Comparison of ENCODE assay signal across 1 cellular context in genomic region chr16:88700636-88701482, GRCh38.
TF ChIP-seq lines count a peak whose summit lies in the region.

No MANE protein-coding gene starts in this region.

TF ChIP-seq in K562, 482 proteins besides CTCF, POLR2A, EP300 and RAD21 (continued from another document and continues in another):
- TF ChIP-seq DEAF1 (CRISPR knock-in tag; IDR thresholded peaks at IDR 0.05) (0 out of 2 replicates have a peak, but pooled peaks have one; percentile 5), RBM39 (optimal IDR thresholded peaks at IDR 0.05; ENCODE audit: low read depth, low read length) (no peak), E2F1 (CRISPR knock-in tag; IDR thresholded peaks at IDR 0.05) (peak; percentile 47; the same call in 1 of the 2 replicates), TEAD1 (CRISPR knock-in tag; IDR thresholded peaks at IDR 0.05) (no peak), NBN (IDR thresholded peaks at IDR 0.05; ENCODE audit: low read depth) (no peak), BCLAF1 (IDR thresholded peaks at IDR 0.05; ENCODE audit: borderline replicate concordance in 1 of 2, control insufficient read depth in 1 of 2, low read depth in 2 of 2, low read length in 1 of 2) (no peak), ARHGAP35 (IDR thresholded peaks at IDR 0.05; ENCODE audit: partially characterized antibody) (no peak), ZNF274 (IDR thresholded peaks at IDR 0.05; ENCODE audit: borderline replicate concordance, low read depth, low read length) (no peak), OTX1 (CRISPR knock-in tag; IDR thresholded peaks at IDR 0.05) (no peak), MCM2 (IDR thresholded peaks at IDR 0.05; ENCODE audit: low read depth) (no peak), ZNF431 (CRISPR knock-in tag; IDR thresholded peaks at IDR 0.05) (no peak), RBFOX2 (IDR thresholded peaks at IDR 0.05; ENCODE audit: low read depth, low read length) (peak; percentile 55), ZNF316 (IDR thresholded peaks at IDR 0.05) (no peak), MIER1 (IDR thresholded peaks at IDR 0.05; ENCODE audit: low read depth) (no peak), RUNX1 (IDR thresholded peaks at IDR 0.05; ENCODE audit: low read depth) (no peak), UBTF (IDR thresholded peaks at IDR 0.05; ENCODE audit: borderline replicate concordance in 1 of 2, low read depth in 2 of 2, low read length in 2 of 2) (no peak), ELF2 (CRISPR knock-in tag; IDR thresholded peaks at IDR 0.05) (no peak), TARDBP (IDR thresholded peaks at IDR 0.05) (no peak), MCM5 (IDR thresholded peaks at IDR 0.05; ENCODE audit: low read depth) (no peak), SMAD4 (CRISPR knock-in tag; conservative IDR thresholded peaks at IDR 0.05) (no peak; the same call in none of the 2 replicates), EHMT2 (IDR thresholded peaks at IDR 0.05) (no peak), PHB (CRISPR knock-in tag; IDR thresholded peaks at IDR 0.05) (no peak), MGA (IDR thresholded peaks at IDR 0.05) (no peak), ZNF253 (CRISPR knock-in tag; conservative IDR thresholded peaks at IDR 0.05) (no peak), CBX2 (IDR thresholded peaks at IDR 0.05; ENCODE audit: insufficient read depth, low read length, poor library complexity, severe bottlenecking) (no peak), NUFIP1 (IDR thresholded peaks at IDR 0.05; ENCODE audit: partially characterized antibody) (no peak), ASH1L (IDR thresholded peaks at IDR 0.05; ENCODE audit: borderline replicate concordance, low read depth, partially characterized antibody) (no peak), ZBTB34 (CRISPR knock-in tag; IDR thresholded peaks at IDR 0.05) (no peak), ATF1 (CRISPR knock-in tag; IDR thresholded peaks at IDR 0.05) (no peak), ATF1 (tag; IDR thresholded peaks at IDR 0.05) (peak; percentile 43), ARNT (IDR thresholded peaks at IDR 0.05) (no peak), BRF1 (IDR thresholded peaks at IDR 0.05; ENCODE audit: borderline replicate concordance, extremely low read depth, insufficient read length) (no peak), PTBP1 (IDR thresholded peaks at IDR 0.05; ENCODE audit: low read depth, low read length) (no peak), GABPA (tag; conservative IDR thresholded peaks at IDR 0.05; ENCODE audit: low read depth) (peak; percentile 91), ZNF561 (CRISPR knock-in tag; conservative IDR thresholded peaks at IDR 0.05) (no peak), ETS2 (tag; IDR thresholded peaks at IDR 0.05; ENCODE audit: borderline replicate concordance, poor library complexity, severe bottlenecking) (no peak), TEAD2 (tag; IDR thresholded peaks at IDR 0.05) (no peak), NFIX (CRISPR knock-in tag; IDR thresholded peaks at IDR 0.05; ENCODE audit: low read depth) (no peak), PURB (CRISPR knock-in tag; IDR thresholded peaks at IDR 0.05; ENCODE audit: low read depth) (no peak), TCFL5 (CRISPR knock-in tag; conservative IDR thresholded peaks at IDR 0.05) (no peak), ZNF830 (CRISPR knock-in tag; IDR thresholded peaks at IDR 0.05) (no peak), XRCC4 (IDR thresholded peaks at IDR 0.05; ENCODE audit: extremely low read depth, insufficient read depth, insufficient read length) (no peak), ZNF175 (CRISPR knock-in tag; IDR thresholded peaks at IDR 0.05; ENCODE audit: low read depth) (no peak), CHD1 (IDR thresholded peaks at IDR 0.05; ENCODE audit: low read length) (no peak), PRMT5 (CRISPR knock-in tag; IDR thresholded peaks at IDR 0.05) (no peak), ZNF23 (CRISPR knock-in tag; IDR thresholded peaks at IDR 0.05) (no peak), SRSF7 (optimal IDR thresholded peaks at IDR 0.05; ENCODE audit: low read depth, low read length) (no peak), RNF2 (IDR thresholded peaks at IDR 0.05) (no peak), CHD2 (IDR thresholded peaks at IDR 0.05; ENCODE audit: low read depth, low read length) (no peak), ZNF778 (CRISPR knock-in tag; IDR thresholded peaks at IDR 0.05) (no peak), RFX7 (CRISPR knock-in tag; IDR thresholded peaks at IDR 0.05) (no peak), KHSRP (IDR thresholded peaks at IDR 0.05) (no peak), ZNF311 (CRISPR knock-in tag; IDR thresholded peaks at IDR 0.05) (peak; percentile 18; the same call in 1 of the 2 replicates)
